10 cellular contexts compared by ENCODE assay signal in the genomic region with DNA sequence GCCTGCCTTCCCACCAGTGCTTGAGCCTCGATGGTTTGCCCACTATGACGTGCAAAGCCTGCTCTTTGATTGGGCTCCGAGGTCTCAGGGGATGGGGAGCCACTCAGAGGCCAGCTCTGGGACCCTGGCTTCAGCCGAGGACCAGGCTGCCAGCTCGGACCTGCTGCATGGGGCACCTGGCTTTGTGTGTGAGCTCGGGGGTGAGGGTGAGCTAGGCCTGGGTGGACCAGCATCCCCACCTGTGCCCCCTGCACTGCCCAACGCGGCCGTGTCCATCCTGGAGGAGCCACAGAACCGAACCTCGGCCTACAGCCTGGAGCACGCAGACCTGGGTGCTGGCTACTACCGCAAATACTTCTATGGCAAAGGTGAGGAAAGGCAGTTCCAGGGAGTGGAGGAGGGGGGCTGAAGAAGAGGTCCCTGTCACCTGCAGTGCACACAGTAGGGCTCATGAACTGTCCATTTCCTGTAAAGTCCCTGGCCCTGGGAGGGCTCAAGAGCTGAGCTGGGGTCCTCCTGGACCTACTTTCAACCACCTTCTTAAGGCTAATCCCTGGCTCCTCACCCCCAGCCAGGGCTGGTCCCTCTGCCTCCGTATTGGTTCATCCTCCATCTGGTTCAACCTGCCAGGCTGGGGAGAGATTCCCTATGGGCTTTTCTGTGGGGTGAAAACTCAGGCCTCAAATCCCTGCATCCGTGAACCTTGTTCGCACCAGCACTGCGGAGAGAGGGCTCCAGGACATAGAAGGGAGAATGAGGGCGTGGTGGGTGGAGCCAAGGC. TPM values are rescaled to one million over a fixed set of nuclear protein-coding genes. Genes with fewer than 3 reads are reported as not detected.
DNase-seq lines count a peak whose midpoint lies in the region; ATAC-seq and TF ChIP-seq lines count a peak whose summit lies in the region.
"Had no signal": no experiment of that assay in that cellular context is flagged by ENCODE, and none has a peak within 500 bp of the region (broad histone marks: within the 10 kb centered on the region; RNA-seq: fewer than 3 reads in every experiment).

No MANE protein-coding gene starts in this region.

- H3K9me3 Mint-ChIP-seq in activated naive CD4-positive, alpha-beta T cell treated with anti-CD3 and anti-CD28 coated beads, Interleukin-2, amount 10 ng/mL, durations not matched to agents 7 days and 5 days, result no peaks in the 10 kb centered on the region
- no peaks in the 10 kb centered on the region for H3K9me3 Mint-ChIP-seq in activated naive CD8-positive, alpha-beta T cell treated with anti-CD3 and anti-CD28 coated beads, Interleukin-2, amount 50 U/mL, for 24 hours
- H3K9me3 Mint-ChIP-seq in memory B cell, result no peaks in the 10 kb centered on the region

- H3K4me1 ChIP-seq in tibial nerve, result peaks cover 0 to 74% (median 46%) of the 10 kb centered on the region in 4 donors

- H3K36me3 Mint-ChIP-seq in activated naive CD4-positive, alpha-beta T cell treated with anti-CD3 and anti-CD28 coated beads, Interleukin-2, amount 10 ng/mL, durations not matched to agents 7 days and 5 days, result peaks cover 54% of the 10 kb centered on the region
- peaks cover 15% of the 10 kb centered on the region for H3K36me3 Mint-ChIP-seq in activated naive CD8-positive, alpha-beta T cell treated with anti-CD3 and anti-CD28 coated beads, Interleukin-2, amount 50 U/mL, for 24 hours (ENCODE audit: low read depth)
- H3K36me3 Mint-ChIP-seq in memory B cell, result peaks cover 24% of the 10 kb centered on the region

- no peak for TF ChIP-seq POLR2A in tibial nerve (IDR thresholded peaks at IDR 0.05)

- no peak for TF ChIP-seq EP300 in tibial nerve (IDR thresholded peaks at IDR 0.05)

- H3K27me3 Mint-ChIP-seq in activated naive CD4-positive, alpha-beta T cell treated with anti-CD3 and anti-CD28 coated beads, Interleukin-2, amount 10 ng/mL, durations not matched to agents 7 days and 5 days, result no peaks in the 10 kb centered on the region
- H3K27me3 Mint-ChIP-seq in activated naive CD8-positive, alpha-beta T cell treated with anti-CD3 and anti-CD28 coated beads, Interleukin-2, amount 50 U/mL, for 24 hours, result no peaks in the 10 kb centered on the region
- H3K27me3 Mint-ChIP-seq in memory B cell, result no peaks in the 10 kb centered on the region

- no peak for DNase-seq in activated naive CD4-positive, alpha-beta T cell treated with anti-CD3 and anti-CD28 coated beads, Interleukin-2, amount 10 ng/mL, durations not matched to agents 7 days and 5 days
- no peak for DNase-seq in activated naive CD4-positive, alpha-beta T cell (lab: John Stamatoyannopoulos, UW)
- no peak for DNase-seq in activated naive CD8-positive, alpha-beta T cell treated with anti-CD3 and anti-CD28 coated beads, Interleukin-2, amount 50 U/mL, for 24 hours
- no peak for DNase-seq in memory B cell (ENCODE audit: low spot score in 2 of 2)
- DNase-seq in tibial nerve (ENCODE audit: low spot score in 2 of 2), result no peak
- DNase-seq in ecto neural progenitor cell (ENCODE audit: low spot score), result no peak
- DNase-seq in hepatic stellate cell (ENCODE audit: low spot score), result no peak
- DNase-seq in hippocampal formation (lab: John Stamatoyannopoulos, UW), result no peak
- DNase-seq: foreskin melanocyte had no signal

- H3K4me3 Mint-ChIP-seq in activated naive CD4-positive, alpha-beta T cell treated with anti-CD3 and anti-CD28 coated beads, Interleukin-2, amount 10 ng/mL, durations not matched to agents 7 days and 5 days, result peak overlapping the region; percentile 88
- H3K4me3 Mint-ChIP-seq in activated naive CD8-positive, alpha-beta T cell treated with anti-CD3 and anti-CD28 coated beads, Interleukin-2, amount 50 U/mL, for 24 hours, result peak overlapping the region; percentile 85
- peak overlapping the region; percentile 95 for H3K4me3 Mint-ChIP-seq in memory B cell

- CTCF ChIA-PET in activated naive CD4-positive, alpha-beta T cell treated with anti-CD3 and anti-CD28 coated beads, Interleukin-2, amount 10 ng/mL, durations not matched to agents 7 days and 5 days (lab: Charles Lee), result interaction anchor here (1.9 to 4.2 kb wide), 2 partner anchors 15 to 16 kb away, joined by 6 to 21 read pairs; no protein-coding TSS in a partner anchor

- H3K27ac Mint-ChIP-seq in activated naive CD4-positive, alpha-beta T cell treated with anti-CD3 and anti-CD28 coated beads, Interleukin-2, amount 10 ng/mL, durations not matched to agents 7 days and 5 days, result peak overlapping the region; percentile 83
- peak overlapping the region; percentile 91 for H3K27ac Mint-ChIP-seq in activated naive CD8-positive, alpha-beta T cell treated with anti-CD3 and anti-CD28 coated beads, Interleukin-2, amount 50 U/mL, for 24 hours
- H3K27ac Mint-ChIP-seq in memory B cell, result peak overlapping the region; percentile 97

- peak overlapping the region in 3 of 4 donors; percentile 90 to 96 (median 91) for H3K27ac ChIP-seq in tibial nerve

- peaks cover 65% of the 10 kb centered on the region for H3K4me1 Mint-ChIP-seq in activated naive CD4-positive, alpha-beta T cell treated with anti-CD3 and anti-CD28 coated beads, Interleukin-2, amount 10 ng/mL, durations not matched to agents 7 days and 5 days
- H3K4me1 Mint-ChIP-seq in activated naive CD8-positive, alpha-beta T cell treated with anti-CD3 and anti-CD28 coated beads, Interleukin-2, amount 50 U/mL, for 24 hours, result peaks cover 52% of the 10 kb centered on the region
- H3K4me1 Mint-ChIP-seq in memory B cell, result peaks cover 38% of the 10 kb centered on the region

- no peaks in the 10 kb centered on the region for H3K27me3 ChIP-seq in tibial nerve

- H3K4me3 ChIP-seq in tibial nerve, result peak overlapping the region in 3 of 4 donors; percentile 10 to 90 (median 70)

- ATAC-seq in activated naive CD8-positive, alpha-beta T cell treated with anti-CD3 and anti-CD28 coated beads, Interleukin-2, amount 50 U/mL, for 24 hours, result no peak
- no peak for ATAC-seq in memory B cell (ENCODE audit: low read depth)

- H3K9me3 ChIP-seq in tibial nerve, result no peaks in the 10 kb centered on the region

- WGBS in tibial nerve, 2 donors, result 75 to 76% methylated on average over 12 to 17 of the region's 18 CpGs

- H3K36me3 ChIP-seq in tibial nerve, result peaks cover 0 to 63% (median 16%) of the 10 kb centered on the region in 3 donors

- TF ChIP-seq CTCF in tibial nerve (IDR thresholded peaks at IDR 0.05), result no peak

RNA-seq across cellular contexts. Expression of a gene that starts 3.5 kb away (rescaled TPM):
- 100 to 1,000 TPM in 1 of 4 donors, 10 to 100 TPM in 3; 50.2 to 103 (median 65.0) TPM for total RNA-seq in tibial nerve

RNA-seq across cellular contexts. Expression of a gene that starts 21.3 kb away (rescaled TPM):
- total RNA-seq in tibial nerve, result 10 to 100 TPM; 44.6 to 70.8 (median 51.7) TPM

RNA-seq across cellular contexts. Expression of a gene that starts 25.8 kb away (rescaled TPM):
- 10 to 100 TPM; 21.0 to 53.4 (median 29.8) TPM for total RNA-seq in tibial nerve

RNA-seq across cellular contexts. Expression of a gene that starts 27.4 kb away (rescaled TPM):
- total RNA-seq in tibial nerve, result 100 to 1,000 TPM in 1 of 4 donors, 10 to 100 TPM in 3; 64.2 to 112 (median 83.9) TPM

RNA-seq across cellular contexts. Expression of a gene that starts 45.8 kb away (rescaled TPM):
- 1 to 10 TPM in 2 of 4 donors, under 1 TPM in 1, not detected in 1; 0.63 to 3.3 (median 1.2) TPM for total RNA-seq in tibial nerve
- total RNA-seq: NCI-H460 had no signal
